18 cellular contexts compared by ENCODE assay signal in the genomic region with DNA sequence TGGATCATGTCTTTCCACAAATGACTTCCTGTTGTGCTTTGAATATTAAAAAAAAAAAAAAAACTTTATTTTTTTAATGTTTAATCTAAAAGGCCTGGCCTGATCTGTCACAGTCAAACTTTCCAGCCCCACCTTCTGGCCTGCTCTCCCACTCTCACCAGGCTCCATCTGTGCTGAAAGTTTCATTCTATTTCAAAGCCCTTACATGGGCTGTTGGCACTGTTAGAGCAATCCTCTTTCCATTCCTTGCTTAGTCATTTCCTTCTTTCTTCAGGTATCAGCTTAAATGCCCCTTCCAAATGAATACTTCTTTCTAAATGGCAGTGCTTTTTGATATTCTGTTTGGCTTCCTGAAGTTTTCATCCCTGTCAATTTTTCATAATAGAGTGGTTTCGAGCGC.
A peak's percentile ranks its signal among the peaks of the same experiment; 100 is the strongest.
DNase-seq lines count a peak whose midpoint lies in the region; ATAC-seq and TF ChIP-seq lines count a peak whose summit lies in the region.
"Had no signal": no experiment of that assay in that cellular context is flagged by ENCODE, and none has a peak within 500 bp of the region (broad histone marks: within the 10 kb centered on the region; RNA-seq: fewer than 3 reads in every experiment).

No MANE protein-coding gene starts in this region.

- no peak overlapping the region for H3K4me3 Mint-ChIP-seq in MCF 10A (ENCODE audit: unreplicated experiment)
- no peak overlapping the region for H3K4me3 Mint-ChIP-seq in endodermal cell

- H3K9me3 ChIP-seq in breast epithelium, result no peaks in the 10 kb centered on the region
- no peaks in the 10 kb centered on the region for H3K9me3 ChIP-seq in PC-3 (ENCODE audit: low read length)
- no peaks in the 10 kb centered on the region for H3K9me3 ChIP-seq in endodermal cell (ENCODE audit: control insufficient read depth, low read length)
- no peaks in the 10 kb centered on the region for H3K9me3 ChIP-seq in tibial nerve

- H3K36me3 ChIP-seq in breast epithelium (no peaks in the 10 kb centered on the region), PC-3 (ENCODE audit: low read depth, low read length) (no peaks in the 10 kb centered on the region), endodermal cell (ENCODE audit: control insufficient read depth, insufficient read depth, low read length) (no peaks in the 10 kb centered on the region), tibial nerve (no peaks in the 10 kb centered on the region)

- H4K20me1 ChIP-seq in PC-3 (ENCODE audit: low read length), result no peaks in the 10 kb centered on the region

- no peak for TF ChIP-seq POLR2A in breast epithelium (IDR thresholded peaks at IDR 0.05)
- no peak for TF ChIP-seq POLR2A in tibial nerve (IDR thresholded peaks at IDR 0.05)

- H3K27ac Mint-ChIP-seq in MCF 10A (ENCODE audit: low read depth, unreplicated experiment) (no peak overlapping the region), endodermal cell (no peak overlapping the region)

- H3K9me3 Mint-ChIP-seq in MCF 10A (ENCODE audit: unreplicated experiment) (no peaks in the 10 kb centered on the region), endodermal cell (no peaks in the 10 kb centered on the region)

- intact Hi-C loops in MCF 10A (cut with micrococcal nuclease) (no loop called here), breast epithelium (cut with DNase I; ENCODE audit: low total_unique reads) (no loop called here), PC-3 (cut with micrococcal nuclease) (no loop called here)

- H2AFZ ChIP-seq in PC-3 (ENCODE audit: low read length), result no peak overlapping the region
- H2AFZ ChIP-seq: GM23248 had no signal

- H3K36me3 Mint-ChIP-seq in MCF 10A (ENCODE audit: insufficient read depth, unreplicated experiment) (no peaks in the 10 kb centered on the region), endodermal cell (ENCODE audit: low read depth) (no peaks in the 10 kb centered on the region)

- POLR2A ChIA-PET in MCF 10A (lab: Yijun Ruan, JAX), result interaction anchor here (0.6 to 0.8 kb wide), 2 partner anchors 12 to 138 kb away, joined by 3 read pairs; no protein-coding TSS in a partner anchor
- POLR2A ChIA-PET in PC-3 (lab: Charles Lee; ENCODE audit: unreplicated experiment), result no interaction called here
- POLR2A ChIA-PET in HEK293T (lab: Yijun Ruan, JAX), result no interaction called here

- H3K4me1 Mint-ChIP-seq in MCF 10A (ENCODE audit: insufficient read depth, unreplicated experiment), result peaks cover 10% of the 10 kb centered on the region
- peaks cover 33% of the 10 kb centered on the region for H3K4me1 Mint-ChIP-seq in endodermal cell

- H3K79me2 ChIP-seq in PC-3 (ENCODE audit: low read length), result no peaks in the 10 kb centered on the region

- H3K9me2 ChIP-seq in PC-3 (replicated peaks; ENCODE audit: low read length), result no peaks in the 10 kb centered on the region

- H3K9ac ChIP-seq in PC-3 (ENCODE audit: low read length) (no peak overlapping the region), endodermal cell (ENCODE audit: extremely low read depth, low read length, poor library complexity, severe bottlenecking) (no peak overlapping the region)
- H3K9ac ChIP-seq: GM23248 had no signal

- 96 to 100% methylated on average over 2 of the region's 2 CpGs for WGBS in endodermal cell (ENCODE audit: insufficient coverage in 1 of 2, insufficient read length in 1 of 2), 2 experiments
- 95% methylated on average over 2 of the region's 2 CpGs for WGBS in tibial nerve, 2 donors

- no peak overlapping the region for H3K4me2 ChIP-seq in PC-3 (ENCODE audit: low read length)

- H3K27ac ChIP-seq in breast epithelium (no peak overlapping the region), PC-3 (ENCODE audit: low read length) (no peak overlapping the region), endodermal cell (ENCODE audit: low read depth, low read length) (no peak overlapping the region), tibial nerve (no peak overlapping the region)
- H3K27ac ChIP-seq: GM23248 had no signal

- H3F3A ChIP-seq in PC-3 (ENCODE audit: low read length, unreplicated experiment), result no peaks in the 10 kb centered on the region

- CTCF ChIA-PET in MCF 10A (lab: Yijun Ruan, JAX), result interaction anchor here (0.6 kb wide), 3 partner anchors 8 to 270 kb away, joined by 3 to 4 read pairs (median 3); no protein-coding TSS in a partner anchor
- CTCF ChIA-PET in PC-3 (lab: Charles Lee), result interaction anchor here (0.6 kb wide), 1 partner anchor 119 kb away, joined by 4 read pairs; no protein-coding TSS in a partner anchor
- CTCF ChIA-PET in HEK293T (lab: Yijun Ruan, JAX), result no interaction called here

- H3K4me1 ChIP-seq in breast epithelium (no peaks in the 10 kb centered on the region), PC-3 (ENCODE audit: insufficient read depth, low read length) (no peaks in the 10 kb centered on the region), endodermal cell (ENCODE audit: control insufficient read depth, insufficient read depth, low read length) (peaks cover 3% of the 10 kb centered on the region), tibial nerve (no peaks in the 10 kb centered on the region)

- no peak for TF ChIP-seq CTCF in MCF 10A (IDR thresholded peaks at IDR 0.05; ENCODE audit: unreplicated experiment)
- no peak for TF ChIP-seq CTCF in breast epithelium (IDR thresholded peaks at IDR 0.05)
- no peak for TF ChIP-seq CTCF in PC-3 (conservative IDR thresholded peaks at IDR 0.05; ENCODE audit: low read depth, low read length)
- peak; percentile 13 for TF ChIP-seq CTCF in endodermal cell (conservative IDR thresholded peaks at IDR 0.05)
- no peak for TF ChIP-seq CTCF in tibial nerve (IDR thresholded peaks at IDR 0.05)

- no peak for TF ChIP-seq EP300 in tibial nerve (IDR thresholded peaks at IDR 0.05)

- H3K27me3 ChIP-seq in breast epithelium, result no peaks in the 10 kb centered on the region
- H3K27me3 ChIP-seq in PC-3 (ENCODE audit: low read length), result no peaks in the 10 kb centered on the region
- no peaks in the 10 kb centered on the region for H3K27me3 ChIP-seq in endodermal cell (ENCODE audit: control insufficient read depth, insufficient read depth, low read length, poor library complexity, severe bottlenecking)
- no peaks in the 10 kb centered on the region for H3K27me3 ChIP-seq in tibial nerve

- H3K4me3 ChIP-seq in breast epithelium, result no peak overlapping the region
- H3K4me3 ChIP-seq in PC-3 (ENCODE audit: low read length), result no peak overlapping the region
- H3K4me3 ChIP-seq in endodermal cell (ENCODE audit: low read length), result no peak overlapping the region
- no peak overlapping the region for H3K4me3 ChIP-seq in tibial nerve
- H3K4me3 ChIP-seq: GM23248 had no signal

- ATAC-seq in PC-3, result no peak
- ATAC-seq: Panc1, Right ventricle myocardium inferior had no signal

- DNase-seq in MCF 10A (ENCODE audit: unreplicated experiment) (peak; percentile 22), breast epithelium (ENCODE audit: low spot score in 2 of 2) (no peak), PC-3 (peak; percentile 3), endodermal cell (no peak), tibial nerve (ENCODE audit: low spot score in 2 of 2) (no peak), HEK293T (ENCODE audit: extremely low spot score) (no peak), globus pallidus (ENCODE audit: low spot score) (no peak)
- no peak for DNase-seq in activated naive CD4-positive, alpha-beta T cell treated with Interleukin-2 at 50 U/mL for 16 hours
- DNase-seq: C1 segment of cervical spinal cord, GF-D8, GM23248, IMR-90, Karpas-422, NCI-H1105, NCI-H1694 treated with DMSO at 0.1 percent for 48 hours, NCI-H510A had no signal

- H3K27me3 Mint-ChIP-seq in MCF 10A (ENCODE audit: insufficient read depth, unreplicated experiment) (no peaks in the 10 kb centered on the region), endodermal cell (ENCODE audit: insufficient read depth) (no peaks in the 10 kb centered on the region)

- BruUV-seq in MCF 10A (replicated peaks; lab: Mats Ljungman, UMichigan) (no TSS peak), PC-3 (replicated peaks; lab: Mats Ljungman, UMichigan) (no TSS peak)

TF ChIP-seq in HEK293T, 16 proteins besides CTCF, POLR2A, EP300 and RAD21:
- no peak for TF ChIP-seq SP1 (IDR thresholded peaks at IDR 0.05)
- no peak for TF ChIP-seq FOXA1 (IDR thresholded peaks at IDR 0.05)
- no peak for TF ChIP-seq SUZ12 (IDR thresholded peaks at IDR 0.05)
- no peak for TF ChIP-seq CTBP1 (IDR thresholded peaks at IDR 0.05; ENCODE audit: borderline replicate concordance)
- TF ChIP-seq TARDBP (IDR thresholded peaks at IDR 0.05), result no peak
- TF ChIP-seq L3MBTL2 (conservative IDR thresholded peaks at IDR 0.05), result no peak
- TF ChIP-seq ZNF384 (IDR thresholded peaks at IDR 0.05), result no peak
- TF ChIP-seq FOXM1 (IDR thresholded peaks at IDR 0.05; ENCODE audit: borderline replicate concordance), result no peak
- TF ChIP-seq LEF1 (IDR thresholded peaks at IDR 0.05; ENCODE audit: borderline replicate concordance), result no peak
- no peak for TF ChIP-seq ELF4 (IDR thresholded peaks at IDR 0.05)
- no peak for TF ChIP-seq HDGF (IDR thresholded peaks at IDR 0.05; ENCODE audit: borderline replicate concordance)
- no peak for TF ChIP-seq ARNT (IDR thresholded peaks at IDR 0.05)
- no peak for TF ChIP-seq BHLHE40 (IDR thresholded peaks at IDR 0.05; ENCODE audit: borderline replicate concordance)
- no peak for TF ChIP-seq FOXK2 (IDR thresholded peaks at IDR 0.05)
- TF ChIP-seq, protein P1, sequence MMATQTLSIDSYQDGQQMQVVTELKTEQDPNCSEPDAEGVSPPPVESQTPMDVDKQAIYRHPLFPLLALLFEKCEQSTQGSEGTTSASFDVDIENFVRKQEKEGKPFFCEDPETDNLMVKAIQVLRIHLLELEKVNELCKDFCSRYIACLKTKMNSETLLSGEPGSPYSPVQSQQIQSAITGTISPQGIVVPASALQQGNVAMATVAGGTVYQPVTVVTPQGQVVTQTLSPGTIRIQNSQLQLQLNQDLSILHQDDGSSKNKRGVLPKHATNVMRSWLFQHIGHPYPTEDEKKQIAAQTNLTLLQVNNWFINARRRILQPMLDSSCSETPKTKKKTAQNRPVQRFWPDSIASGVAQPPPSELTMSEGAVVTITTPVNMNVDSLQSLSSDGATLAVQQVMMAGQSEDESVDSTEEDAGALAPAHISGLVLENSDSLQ (IDR thresholded peaks at IDR 0.05), result no peak

Comparison
In these comparisons a context has a peak if more than half of its experiments do, and no peak if none do; other contexts are left out.
1. DNase-seq: peak in MCF 10A (single experiment) and PC-3 (single experiment); none in breast epithelium (0 of 2), endodermal cell (single experiment), activated naive CD4-positive, alpha-beta T cell treated with Interleukin-2 at 50 U/mL for 16 hours (single experiment), tibial nerve (0 of 2), HEK293T (single experiment) and globus pallidus (single experiment).